Comparison of ENCODE assay signal across 20 cellular contexts in the genomic region with DNA sequence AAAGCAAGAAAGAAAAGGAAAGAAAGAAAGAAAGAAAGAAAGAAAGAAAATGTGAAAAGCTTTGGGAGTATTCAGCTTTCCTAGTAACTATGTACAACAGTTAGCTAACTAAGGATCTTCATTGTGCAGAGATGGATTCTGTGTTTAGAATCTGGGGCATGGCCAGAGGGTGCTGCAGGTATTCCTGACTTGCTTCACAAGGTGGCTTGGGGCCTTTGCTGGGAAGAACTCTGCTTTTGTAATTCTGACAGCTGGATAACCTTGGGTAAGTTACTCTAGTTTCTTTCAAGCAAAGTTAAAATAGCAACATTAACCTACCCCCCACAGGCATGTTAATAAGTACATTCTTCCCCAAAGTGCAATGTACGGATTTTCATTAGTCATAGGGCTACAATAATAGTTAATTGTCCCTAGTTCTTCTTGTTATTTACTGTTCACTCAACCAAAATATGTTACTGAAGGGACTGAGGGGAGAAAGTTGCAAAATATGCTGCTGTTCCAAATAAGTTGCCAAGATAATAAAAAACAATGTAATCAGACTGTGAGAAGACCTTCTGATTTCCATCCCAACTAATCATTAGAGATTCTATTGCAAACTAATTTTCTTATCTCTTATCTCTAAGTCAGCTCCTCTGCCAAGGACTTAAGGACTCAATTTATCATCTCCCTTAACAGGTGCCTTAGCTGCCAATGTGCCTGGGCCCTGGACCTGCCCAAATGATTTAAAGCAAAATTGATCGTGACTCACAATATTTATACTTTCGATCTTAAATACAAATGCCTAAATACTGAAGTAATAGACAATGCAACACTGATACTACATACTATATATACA. TPM values are rescaled to one million over a fixed set of nuclear protein-coding genes. Genes with fewer than 3 reads are reported as not detected.
DNase-seq lines count a peak whose midpoint lies in the region; ATAC-seq, FAIRE-seq and TF ChIP-seq lines count a peak whose summit lies in the region.
"Had no signal": no experiment of that assay in that cellular context is flagged by ENCODE, and none has a peak within 500 bp of the region (broad histone marks: within the 10 kb centered on the region; RNA-seq: fewer than 3 reads in every experiment).

No MANE protein-coding gene starts in this region.

- H3K4me1 ChIP-seq in A673 (ENCODE audit: insufficient read depth, low read length, poor library complexity, severe bottlenecking) (no peaks in the 10 kb centered on the region), pancreas (peaks cover 0 to 5% (median 0%) of the 10 kb centered on the region in 3 donors), kidney (ENCODE audit: control insufficient read depth in 1 of 2, insufficient read depth in 1 of 2, low read depth in 1 of 2, low read length in 2 of 2) (no peaks in the 10 kb centered on the region)
- H3K4me1 ChIP-seq: BE2C had no signal

- no peak for FAIRE-seq in pancreas (lab: Jason Lieb, UNC)
- no peak for FAIRE-seq in kidney (lab: Jason Lieb, UNC)

- H3K9ac ChIP-seq in kidney (ENCODE audit: low read length in 2 of 2) = no peak overlapping the region
- H3K9ac ChIP-seq: SK-N-SH had no signal

- no peaks in the 10 kb centered on the region for H3K36me3 ChIP-seq in A673 (ENCODE audit: insufficient read depth, low read length, poor library complexity, severe bottlenecking)
- no peaks in the 10 kb centered on the region for H3K36me3 ChIP-seq in pancreas
- no peaks in the 10 kb centered on the region for H3K36me3 ChIP-seq in kidney (ENCODE audit: control insufficient read depth in 1 of 2, insufficient read depth in 2 of 2, low read length in 2 of 2)
- H3K36me3 ChIP-seq: BE2C had no signal

- TF ChIP-seq CTCF in A673 (conservative IDR thresholded peaks at IDR 0.05; ENCODE audit: low read depth, low read length) (no peak), fibroblast of villous mesenchyme (IDR thresholded peaks at IDR 0.05; ENCODE audit: insufficient read depth, low read depth, low read length) (no peak), pancreas (IDR thresholded peaks at IDR 0.05) (no peak), kidney (IDR thresholded peaks at IDR 0.05; ENCODE audit: borderline replicate concordance, extremely low read depth, insufficient read depth) (no peak), chondrocyte (IDR thresholded peaks at IDR 0.05) (no peak)

- BruUV-seq in A673 (replicated peaks; lab: Mats Ljungman, UMichigan) = no TSS peak

- intact Hi-C loops in A673 (cut with micrococcal nuclease; ENCODE audit: unreplicated experiment) = no loop called here
- intact Hi-C loops in pancreas (cut with DNase I) = no loop called here
- intact Hi-C loops in kidney (cut with DNase I) = no loop called here

- no peak overlapping the region for H3K27ac ChIP-seq in A673 (ENCODE audit: low read depth, low read length, poor library complexity, severe bottlenecking)
- H3K27ac ChIP-seq in pancreas = peak overlapping the region in 1 of 4 donors; percentile 31
- H3K27ac ChIP-seq in kidney (ENCODE audit: low read depth in 2 of 2, low read length in 2 of 2) = no peak overlapping the region
- H3K27ac ChIP-seq: HL-60 had no signal

- peaks cover 34% of the 10 kb centered on the region for H3K27me3 Mint-ChIP-seq in chondrocyte (ENCODE audit: low read depth)
- H3K27me3 Mint-ChIP-seq: CD4-positive, alpha-beta memory T cell had no signal

- no peak overlapping the region for H3K4me3 ChIP-seq in A673 (ENCODE audit: low read depth, low read length, poor library complexity, severe bottlenecking)
- no peak overlapping the region for H3K4me3 ChIP-seq in fibroblast of villous mesenchyme (ENCODE audit: low read depth, low read length)
- H3K4me3 ChIP-seq in pancreas = no peak overlapping the region
- H3K4me3 ChIP-seq in kidney (ENCODE audit: low read length in 2 of 2) = no peak overlapping the region

- CTCF ChIA-PET in A673 (lab: Charles Lee) = no interaction called here

- WGBS in pancreas, 2 donors = 23 to 25% methylated on average over 3 of the region's 3 CpGs

- ATAC-seq in pancreas = peak; percentile 60 to 80 (median 76)

- no peaks in the 10 kb centered on the region for H3K36me3 Mint-ChIP-seq in chondrocyte (ENCODE audit: low read depth)
- H3K36me3 Mint-ChIP-seq: CD4-positive, alpha-beta memory T cell had no signal

- DNase-seq in A673 (ENCODE audit: low spot score) = peak; percentile 17
- peak; percentile 50 for DNase-seq in NCI-H69 (lab: John Stamatoyannopoulos, UW)
- DNase-seq in fibroblast of villous mesenchyme (ENCODE audit: low read depth) = peak; percentile 2
- DNase-seq in pancreas = peak in 2 of 6 donors; percentile 18 to 19
- DNase-seq in NOMO-1 (lab: John Stamatoyannopoulos, UW; ENCODE audit: unreplicated experiment in 2 of 2) = no peak
- DNase-seq in kidney = no peak
- no peak for DNase-seq in chondrocyte (ENCODE audit: low spot score)
- DNase-seq: BE2C; Calu3; CD4-positive, alpha-beta memory T cell; HCEC 1CT; IMR-90; NCI-H1417; NCI-H187 treated with DMSO at 0.1 percent for 48 hours; NCI-H226; NCI-H524; RPMI8226; SHP77 treated with DMSO at 0.1 percent for 48 hours; SK-N-SH had no signal

- no peaks in the 10 kb centered on the region for H3K4me1 Mint-ChIP-seq in chondrocyte (ENCODE audit: low read depth)
- H3K4me1 Mint-ChIP-seq: CD4-positive, alpha-beta memory T cell had no signal

- POLR2A ChIA-PET in A673 (lab: Charles Lee; ENCODE audit: low non-redundant PET) = no interaction called here

- no peaks in the 10 kb centered on the region for H3K9me3 Mint-ChIP-seq in chondrocyte (ENCODE audit: low read depth)
- H3K9me3 Mint-ChIP-seq: CD4-positive, alpha-beta memory T cell had no signal

- H3K9me3 ChIP-seq in A673 (ENCODE audit: low read depth, low read length, poor library complexity, severe bottlenecking) (no peaks in the 10 kb centered on the region), pancreas (no peaks in the 10 kb centered on the region), kidney (ENCODE audit: control insufficient read depth in 1 of 2, low read length in 2 of 2) (no peaks in the 10 kb centered on the region)
- H3K9me3 ChIP-seq: BE2C, SK-N-SH had no signal

- no peak overlapping the region for H3K27ac Mint-ChIP-seq in chondrocyte (ENCODE audit: unreplicated experiment)

- no peak overlapping the region for H3K4me3 Mint-ChIP-seq in chondrocyte (ENCODE audit: unreplicated experiment)
- H3K4me3 Mint-ChIP-seq: CD4-positive, alpha-beta memory T cell had no signal

- H3K27me3 ChIP-seq in A673 (replicated peaks; ENCODE audit: insufficient read depth, low read depth, low read length, poor library complexity) (no peaks in the 10 kb centered on the region), pancreas (no peaks in the 10 kb centered on the region)
- H3K27me3 ChIP-seq: BE2C had no signal

RNA-seq across cellular contexts. Expression of gene SERPINB8, which starts 50.3 kb away (rescaled TPM):
- total RNA-seq in A673 (2021) (11.3 and 26.4 TPM in 2 replicates), fibroblast of villous mesenchyme (23.5 and 32.0 TPM in 2 replicates), pancreas (10 to 100 TPM in 2 of 6 donors, 1 to 10 TPM in 4; 2.8 to 11.5 (median 4.0) TPM), kidney (18.1 TPM), chondrocyte (10.2 to 13.6 TPM (median 12.0 TPM) in 3 replicates)
- polyA plus RNA-seq in pancreas (1 to 10 TPM; 3.1 to 5.6 TPM), kidney (ENCODE audit: insufficient read depth, low read depth, low replicate concordance) (1.9 TPM)

Comparison
In these comparisons a context has a peak if more than half of its experiments do, and no peak if none do; other contexts are left out.
1. DNase-seq: peak in A673 (single experiment), NCI-H69 (single experiment) and fibroblast of villous mesenchyme (single experiment); none in NOMO-1 (0 of 2), kidney (single experiment) and chondrocyte (single experiment).